In genomic region chr13:74696148-74696922, GRCh38 we compare ENCODE assay signal across 1 cellular context.
TF ChIP-seq lines count a peak whose summit lies in the region.

No MANE protein-coding gene starts in this region.

TF ChIP-seq in WTC11, 78 proteins besides CTCF, POLR2A, EP300 and RAD21 (continued from another document):
- TF ChIP-seq ZNF425 (CRISPR knock-in tag; conservative IDR thresholded peaks at IDR 0.05) (no peak), SOX15 (CRISPR knock-in tag; IDR thresholded peaks at IDR 0.05) (no peak), FOXP4 (CRISPR knock-in tag; IDR thresholded peaks at IDR 0.05) (no peak), NR1H2 (CRISPR knock-in tag; IDR thresholded peaks at IDR 0.05) (no peak), ZNF317 (CRISPR knock-in tag; IDR thresholded peaks at IDR 0.05; ENCODE audit: borderline replicate concordance, low read depth) (no peak), PREB (CRISPR knock-in tag; IDR thresholded peaks at IDR 0.05; ENCODE audit: borderline replicate concordance) (no peak), CDX4 (CRISPR knock-in tag; IDR thresholded peaks at IDR 0.05; ENCODE audit: borderline replicate concordance) (no peak), STAT6 (CRISPR knock-in tag; conservative IDR thresholded peaks at IDR 0.05; ENCODE audit: low read depth) (no peak), NFE2L1 (CRISPR knock-in tag; IDR thresholded peaks at IDR 0.05) (no peak)
